Comparison of ENCODE assay signal across 31 cellular contexts in genomic region chr6:951782-952181, GRCh38.
"Had no signal": no experiment of that assay in that cellular context is flagged by ENCODE, and none has a peak within 500 bp of the region (broad histone marks: within the 10 kb centered on the region; RNA-seq: fewer than 3 reads in every experiment).

No MANE protein-coding gene starts in this region.

- DNase-seq: activated B cell treated with CpG ODN at 0.5 μM for 24 hours; activated CD4-positive, alpha-beta T cell treated with anti-CD3 and anti-CD28 coated beads for 48 hours; activated CD4-positive, alpha-beta T cell treated with anti-CD3 and anti-CD28 coated beads, Interleukin-2, amount 50 U/mL, for 1 hour; activated CD4-positive, alpha-beta T cell treated with anti-CD3 and anti-CD28 coated beads, Interleukin-2, amount 50 U/mL, for 48 hours; activated CD8-positive, alpha-beta memory T cell treated with anti-CD3 and anti-CD28 coated beads for 24 hours; activated CD8-positive, alpha-beta T cell treated with anti-CD3 and anti-CD28 coated beads for 36 hours; activated effector memory CD4-positive, alpha-beta T cell treated with anti-CD3 and anti-CD28 coated beads, Interleukin-2, amount 50 U/mL, for 16 hours; activated naive CD4-positive, alpha-beta T cell treated with anti-CD3 and anti-CD28 coated beads for 36 hours; activated naive CD8-positive, alpha-beta T cell treated with anti-CD3 and anti-CD28 coated beads for 36 hours; activated naive CD8-positive, alpha-beta T cell treated with anti-CD3 and anti-CD28 coated beads, Interleukin-2, amount 50 U/mL, for 24 hours; activated T-cell treated with anti-CD3 and anti-CD28 coated beads, Interleukin-2, amount 50 U/mL, for 1 hour; activated T-cell treated with anti-CD3 and anti-CD28 coated beads, Interleukin-2, amount 50 U/mL, for 48 hours; adrenal gland; central memory CD4-positive, alpha-beta T cell; cerebellar nuclear complex; colonic mucosa; effector CD8-positive, alpha-beta T cell; esophagus squamous epithelium; foreskin fibroblast; head of caudate nucleus; T-helper 17 cell; T1000; WERI-Rb-1 had no signal

- ATAC-seq: activated CD4-positive, CD25-positive, alpha-beta regulatory T cell treated with anti-CD3 and anti-CD28 coated beads, Interleukin-2, amount 50 U/mL, for 24 hours; activated CD8-positive, alpha-beta T cell treated with anti-CD3 and anti-CD28 coated beads for 36 hours; activated naive CD8-positive, alpha-beta T cell treated with anti-CD3 and anti-CD28 coated beads, Interleukin-2, amount 50 U/mL, for 24 hours; T-helper 17 cell had no signal

- H3K27ac ChIP-seq: adrenal gland, ascending aorta, breast epithelium, cardiac muscle cell, colonic mucosa, epithelial cell of prostate, esophagus squamous epithelium, WERI-Rb-1 had no signal

- H3K9me3 ChIP-seq: adrenal gland, ascending aorta, breast epithelium, colonic mucosa, esophagus squamous epithelium had no signal

- H3K4me1 ChIP-seq: adrenal gland, ascending aorta, breast epithelium, colonic mucosa had no signal

- H3K27me3 ChIP-seq: adrenal gland, ascending aorta, cardiac muscle cell, colonic mucosa had no signal

- FAIRE-seq: endometrium, endothelial cell of umbilical vein, frontal cortex had no signal

- H3K36me3 ChIP-seq: adrenal gland, ascending aorta, breast epithelium, cardiac muscle cell, colonic mucosa, esophagus squamous epithelium, WERI-Rb-1 had no signal

- H3K4me3 ChIP-seq: adrenal gland, ascending aorta, breast epithelium, cardiac muscle cell, colonic mucosa, esophagus squamous epithelium had no signal
